8 cellular contexts compared by ENCODE assay signal in the genomic region with DNA sequence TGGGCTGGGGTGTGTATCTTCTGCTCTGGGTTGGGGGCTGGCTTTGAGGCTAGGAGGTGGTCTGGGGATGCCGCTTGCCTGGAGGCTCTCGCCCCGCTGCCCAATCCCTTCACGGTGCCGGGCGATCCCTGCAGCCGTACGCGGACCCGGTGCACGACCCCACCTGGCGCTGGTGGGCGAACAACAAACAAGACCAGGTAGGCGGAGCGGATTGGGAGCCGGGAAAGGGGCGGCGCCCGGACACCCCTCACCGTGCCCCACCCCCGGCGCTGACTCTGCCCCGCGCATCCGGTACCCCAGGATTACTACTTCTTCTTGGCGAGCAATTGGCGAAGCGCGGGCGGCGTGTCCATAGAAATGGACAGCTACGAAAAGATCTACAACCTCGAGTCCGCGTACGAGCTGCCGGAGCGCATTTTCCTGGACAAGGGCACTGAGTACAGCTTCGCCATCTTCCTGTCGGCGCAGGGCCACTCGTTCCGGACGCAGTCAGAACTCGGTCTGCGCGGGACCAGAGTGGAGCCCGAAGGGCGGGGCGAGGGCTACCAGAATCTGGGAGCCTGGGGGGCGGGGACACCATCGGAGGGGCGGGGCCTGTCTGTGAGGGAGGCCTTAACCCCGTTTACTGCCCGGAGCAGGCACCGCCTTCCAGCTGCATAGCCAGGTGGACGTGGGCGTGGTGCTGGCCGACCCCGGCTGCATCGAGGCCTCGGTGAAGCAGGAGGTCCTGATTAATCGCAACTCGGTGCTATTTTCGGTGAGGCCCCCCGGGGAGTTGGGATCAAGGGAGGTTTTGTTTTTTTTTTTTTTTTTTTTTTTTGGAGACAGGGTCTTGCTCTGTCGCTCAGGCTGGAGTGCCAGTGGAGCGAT. TPM values are rescaled to one million over a fixed set of nuclear protein-coding genes. Genes with fewer than 3 reads are reported as not detected.
A peak's percentile ranks its signal among the peaks of the same experiment; 100 is the strongest.
DNase-seq lines count a peak whose midpoint lies in the region; ATAC-seq and TF ChIP-seq lines count a peak whose summit lies in the region.

No MANE protein-coding gene starts in this region.

- H4K8ac ChIP-seq in neuronal stem cell (ENCODE audit: low read depth, low read length) = no peak overlapping the region

- peak overlapping the region; percentile 98 for H2AFZ ChIP-seq in neuronal stem cell (ENCODE audit: low read length)

- H3K14ac ChIP-seq in neuronal stem cell (ENCODE audit: low read length) = no peak overlapping the region

- H3K4me2 ChIP-seq in neuronal stem cell (ENCODE audit: insufficient read depth, low read length, poor library complexity, severe bottlenecking) = peak overlapping the region; percentile 97

- no peak overlapping the region for H4K91ac ChIP-seq in neuronal stem cell (ENCODE audit: low read depth, low read length, poor library complexity)

- no peak for TF ChIP-seq POLR2A in suprapubic skin (IDR thresholded peaks at IDR 0.05)

- peaks cover 4% of the 10 kb centered on the region in 2 donors for H3K4me1 ChIP-seq in neuronal stem cell (ENCODE audit: control insufficient read depth in 2 of 2, insufficient read depth in 1 of 2, low read depth in 1 of 2, low read length in 2 of 2)
- peaks cover 21% of the 10 kb centered on the region for H3K4me1 ChIP-seq in suprapubic skin

- TF ChIP-seq CTCF in fibroblast of villous mesenchyme (IDR thresholded peaks at IDR 0.05; ENCODE audit: insufficient read depth, low read depth, low read length) (no peak), suprapubic skin (IDR thresholded peaks at IDR 0.05) (no peak)

- no CpG with 5 or more reads among the region's 68 CpGs for WGBS in neuronal stem cell (ENCODE audit: extremely low coverage in 2 of 2, insufficient read length in 2 of 2, insufficient replicate concordance in 1 of 2), 2 donors
- 4% methylated on average over 17 of the region's 68 CpGs for WGBS in suprapubic skin

- H3K4me3 ChIP-seq in fibroblast of villous mesenchyme (ENCODE audit: low read depth, low read length) = peak overlapping the region; percentile 73
- peak overlapping the region; percentile 51 to 88 for H3K4me3 ChIP-seq in neuronal stem cell (ENCODE audit: low read length in 2 of 2)
- H3K4me3 ChIP-seq in suprapubic skin = peak overlapping the region; percentile 70

- peak overlapping the region; percentile 93 for H3K23ac ChIP-seq in neuronal stem cell (ENCODE audit: low read depth, low read length, poor library complexity)

- TF ChIP-seq EP300 in suprapubic skin (IDR thresholded peaks at IDR 0.05) = no peak

- H3K9ac ChIP-seq in neuronal stem cell (ENCODE audit: low read depth, low read length, poor library complexity) = peak overlapping the region; percentile 81

- no peak for ATAC-seq in GM18858 (IDR thresholded peaks at IDR 0.05; ENCODE audit: unreplicated experiment)

- H2BK12ac ChIP-seq in neuronal stem cell (ENCODE audit: low read length) = no peak overlapping the region

- H3K27ac ChIP-seq in neuronal stem cell (replicated peaks; ENCODE audit: low read length) = peak overlapping the region; percentile 78
- peak overlapping the region; percentile 40 for H3K27ac ChIP-seq in suprapubic skin

- no peak overlapping the region for H2AK5ac ChIP-seq in neuronal stem cell (ENCODE audit: low read depth, low read length)

- H3K4ac ChIP-seq in neuronal stem cell (ENCODE audit: low read length) = no peak overlapping the region

- peak overlapping the region; percentile 19 for H2BK5ac ChIP-seq in neuronal stem cell (ENCODE audit: low read length)

- no peaks in the 10 kb centered on the region for H3K79me1 ChIP-seq in neuronal stem cell (ENCODE audit: low read depth, low read length)

- H3K27me3 ChIP-seq in neuronal stem cell (ENCODE audit: control insufficient read depth in 3 of 3, insufficient read depth in 3 of 3, low read depth in 1 of 3, low read length in 3 of 3) = peaks cover 0 to 39% (median 22%) of the 10 kb centered on the region in 3 experiments
- peaks cover 19% of the 10 kb centered on the region for H3K27me3 ChIP-seq in suprapubic skin

- peak overlapping the region; percentile 96 for H3K18ac ChIP-seq in neuronal stem cell (ENCODE audit: low read length)

- H3K9me3 ChIP-seq in neuronal stem cell (replicated peaks in 1 of 2; ENCODE audit: control insufficient read depth in 2 of 2, insufficient read depth in 1 of 2, low read depth in 1 of 2, low read length in 2 of 2) (peaks cover 3 to 4% of the 10 kb centered on the region in 2 donors), suprapubic skin (no peaks in the 10 kb centered on the region)

- H2BK15ac ChIP-seq in neuronal stem cell (ENCODE audit: low read length) = no peak overlapping the region

- H2BK120ac ChIP-seq in neuronal stem cell (ENCODE audit: low read depth, low read length) = no peak overlapping the region

- H3K36me3 ChIP-seq in neuronal stem cell (replicated peaks in 1 of 2; ENCODE audit: control insufficient read depth in 2 of 2, insufficient read depth in 2 of 2, low read length in 2 of 2) (no peaks in the 10 kb centered on the region), suprapubic skin (no peaks in the 10 kb centered on the region)

- DNase-seq in EH (ENCODE audit: low read depth) = peak; percentile 72
- peak; percentile 78 for DNase-seq in HK-2 (ENCODE audit: unreplicated experiment)
- DNase-seq in activated T-helper 1 cell treated with anti-CD3 and anti-CD28 coated beads, Interleukin-2, amount 50 U/mL, for 16 hours (ENCODE audit: low read depth in 1 of 2, low spot score in 1 of 2) = peak; percentile 43 to 46
- peak; percentile 54 for DNase-seq in fibroblast of villous mesenchyme (ENCODE audit: low read depth)
- peak; percentile 77 for DNase-seq in neuronal stem cell (ENCODE audit: low spot score)
- peak; percentile 92 for DNase-seq in suprapubic skin (ENCODE audit: low spot score in 2 of 2)

TF ChIP-seq in PFSK-1, 5 proteins besides CTCF, POLR2A, EP300 and RAD21:
- TF ChIP-seq FOXP2 (optimal IDR thresholded peaks at IDR 0.05; ENCODE audit: borderline replicate concordance, extremely low read depth, extremely low read length, insufficient read depth) = no peak
- no peak for TF ChIP-seq SIN3A (IDR thresholded peaks at IDR 0.05; ENCODE audit: borderline replicate concordance, insufficient read depth, low read length)
- TF ChIP-seq POLR2AphosphoS5 (IDR thresholded peaks at IDR 0.05; ENCODE audit: low read depth, low read length) = 0 out of 2 replicates have a peak, but pooled peaks have one; percentile 38
- peak; percentile 24; the same call in 1 of the 2 replicates for TF ChIP-seq TAF1 (IDR thresholded peaks at IDR 0.05; ENCODE audit: borderline replicate concordance, insufficient read depth, low read length)
- TF ChIP-seq, protein P1, sequence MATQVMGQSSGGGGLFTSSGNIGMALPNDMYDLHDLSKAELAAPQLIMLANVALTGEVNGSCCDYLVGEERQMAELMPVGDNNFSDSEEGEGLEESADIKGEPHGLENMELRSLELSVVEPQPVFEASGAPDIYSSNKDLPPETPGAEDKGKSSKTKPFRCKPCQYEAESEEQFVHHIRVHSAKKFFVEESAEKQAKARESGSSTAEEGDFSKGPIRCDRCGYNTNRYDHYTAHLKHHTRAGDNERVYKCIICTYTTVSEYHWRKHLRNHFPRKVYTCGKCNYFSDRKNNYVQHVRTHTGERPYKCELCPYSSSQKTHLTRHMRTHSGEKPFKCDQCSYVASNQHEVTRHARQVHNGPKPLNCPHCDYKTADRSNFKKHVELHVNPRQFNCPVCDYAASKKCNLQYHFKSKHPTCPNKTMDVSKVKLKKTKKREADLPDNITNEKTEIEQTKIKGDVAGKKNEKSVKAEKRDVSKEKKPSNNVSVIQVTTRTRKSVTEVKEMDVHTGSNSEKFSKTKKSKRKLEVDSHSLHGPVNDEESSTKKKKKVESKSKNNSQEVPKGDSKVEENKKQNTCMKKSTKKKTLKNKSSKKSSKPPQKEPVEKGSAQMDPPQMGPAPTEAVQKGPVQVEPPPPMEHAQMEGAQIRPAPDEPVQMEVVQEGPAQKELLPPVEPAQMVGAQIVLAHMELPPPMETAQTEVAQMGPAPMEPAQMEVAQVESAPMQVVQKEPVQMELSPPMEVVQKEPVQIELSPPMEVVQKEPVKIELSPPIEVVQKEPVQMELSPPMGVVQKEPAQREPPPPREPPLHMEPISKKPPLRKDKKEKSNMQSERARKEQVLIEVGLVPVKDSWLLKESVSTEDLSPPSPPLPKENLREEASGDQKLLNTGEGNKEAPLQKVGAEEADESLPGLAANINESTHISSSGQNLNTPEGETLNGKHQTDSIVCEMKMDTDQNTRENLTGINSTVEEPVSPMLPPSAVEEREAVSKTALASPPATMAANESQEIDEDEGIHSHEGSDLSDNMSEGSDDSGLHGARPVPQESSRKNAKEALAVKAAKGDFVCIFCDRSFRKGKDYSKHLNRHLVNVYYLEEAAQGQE (IDR thresholded peaks at IDR 0.05; ENCODE audit: insufficient read depth in 1 of 2, low read depth in 2 of 2, low read length in 2 of 2) = no peak

RNA-seq across cellular contexts. Expression of a gene that starts 12.1 kb away (rescaled TPM):
- polyA plus RNA-seq in PFSK-1 (2012; ENCODE audit: insufficient read length, low read depth) = 529 TPM
- 277 and 299 TPM in 2 replicates for total RNA-seq in fibroblast of villous mesenchyme
- polyA plus RNA-seq in neuronal stem cell (2013, experiment 1 of 2) = 142 TPM
- 138 TPM for polyA plus RNA-seq in neuronal stem cell (2013, experiment 2 of 2)
- 100 to 1,000 TPM; 190 to 303 (median 296) TPM for total RNA-seq in suprapubic skin

RNA-seq across cellular contexts. Expression of a gene that starts 25.5 kb away (rescaled TPM):
- 8.6 TPM for polyA plus RNA-seq in PFSK-1 (2012; ENCODE audit: insufficient read length, low read depth)
- total RNA-seq in fibroblast of villous mesenchyme (0.32 and 0.86 TPM in 2 replicates), suprapubic skin (under 1 TPM in 3 of 4 donors, not detected in 1; 0.26 to 0.68 (median 0.60) TPM)
- polyA plus RNA-seq in neuronal stem cell (2013, experiment 1 of 2) = 1.7 TPM
- 1.7 TPM for polyA plus RNA-seq in neuronal stem cell (2013, experiment 2 of 2)

RNA-seq across cellular contexts. Expression of a gene that starts 26.2 kb away (rescaled TPM):
- 55.7 TPM for polyA plus RNA-seq in PFSK-1 (2012; ENCODE audit: insufficient read length, low read depth)
- total RNA-seq in fibroblast of villous mesenchyme = 3.9 TPM in 2 replicates
- polyA plus RNA-seq in neuronal stem cell (2013, experiment 1 of 2) = 10.3 TPM
- polyA plus RNA-seq in neuronal stem cell (2013, experiment 2 of 2) = 10.5 TPM
- total RNA-seq in suprapubic skin = 1 to 10 TPM in 2 of 4 donors, under 1 TPM in 2; 0.44 to 3.5 (median 1.2) TPM

RNA-seq across cellular contexts. Expression of a gene that starts 26.7 kb away (rescaled TPM):
- polyA plus RNA-seq in PFSK-1 (2012; ENCODE audit: insufficient read length, low read depth) = 2.4 TPM
- total RNA-seq in fibroblast of villous mesenchyme (1.3 and 1.7 TPM in 2 replicates), suprapubic skin (10 to 100 TPM in 2 of 4 donors, 1 to 10 TPM in 2; 4.1 to 26.3 (median 13.8) TPM)
- 3.1 TPM for polyA plus RNA-seq in neuronal stem cell (2013, experiment 1 of 2)
- polyA plus RNA-seq in neuronal stem cell (2013, experiment 2 of 2) = 3.7 TPM

RNA-seq across cellular contexts. Expression of a gene that starts 40.6 kb away (rescaled TPM):
- polyA plus RNA-seq in PFSK-1 (2012; ENCODE audit: insufficient read length, low read depth) = 24.9 TPM
- 7.8 and 10.3 TPM in 2 replicates for total RNA-seq in fibroblast of villous mesenchyme
- 5.4 TPM for polyA plus RNA-seq in neuronal stem cell (2013, experiment 1 of 2)
- 5.3 TPM for polyA plus RNA-seq in neuronal stem cell (2013, experiment 2 of 2)
- 10 to 100 TPM; 32.6 to 45.6 (median 36.7) TPM for total RNA-seq in suprapubic skin
